Comparison of ENCODE assay signal across 17 cellular contexts in the genomic region with DNA sequence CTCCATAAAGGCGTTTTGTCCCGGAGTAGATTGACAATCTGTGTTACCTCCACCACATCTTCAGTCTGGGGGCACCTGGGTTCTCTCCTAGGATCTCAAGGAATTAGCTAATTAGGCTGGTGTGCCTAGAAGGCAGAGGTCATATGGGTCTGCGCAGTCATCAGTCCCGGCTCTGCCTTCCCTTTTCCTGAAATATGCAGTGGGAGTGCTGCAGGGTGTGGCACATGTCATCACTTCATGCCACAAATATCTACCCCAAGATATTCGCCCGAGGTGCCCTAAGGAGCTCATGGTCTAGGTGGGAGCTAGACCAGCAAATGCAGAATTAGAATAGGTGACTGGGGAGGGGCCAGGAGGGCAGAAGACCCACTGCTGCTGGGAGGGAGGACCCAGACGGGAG. TPM values are rescaled to one million over a fixed set of nuclear protein-coding genes. Genes with fewer than 3 reads are reported as not detected.
A peak's percentile ranks its signal among the peaks of the same experiment; 100 is the strongest.
DNase-seq lines count a peak whose midpoint lies in the region; ATAC-seq, FAIRE-seq and TF ChIP-seq lines count a peak whose summit lies in the region.
"Had no signal": no experiment of that assay in that cellular context is flagged by ENCODE, and none has a peak within 500 bp of the region (broad histone marks: within the 10 kb centered on the region; RNA-seq: fewer than 3 reads in every experiment).

No MANE protein-coding gene starts in this region.

- H3K27me3 ChIP-seq in RWPE2 (ENCODE audit: insufficient read depth, poor library complexity, severe bottlenecking), result no peaks in the 10 kb centered on the region
- H3K27me3 ChIP-seq in testis, result no peaks in the 10 kb centered on the region
- H3K27me3 ChIP-seq: BLaER1 had no signal

- H3K9me3 Mint-ChIP-seq in nephron progenitor cell, result no peaks in the 10 kb centered on the region
- H3K9me3 Mint-ChIP-seq: GM23338 had no signal

- TF ChIP-seq POLR2A in testis (IDR thresholded peaks at IDR 0.05), result no peak

- H3K4me3 Mint-ChIP-seq in nephron progenitor cell, result no peak overlapping the region
- H3K4me3 Mint-ChIP-seq: CD4-positive, CD25-positive, alpha-beta regulatory T cell; GM23338 had no signal

- H3K9me3 ChIP-seq in RWPE2 (ENCODE audit: severe bottlenecking), result no peaks in the 10 kb centered on the region
- no peaks in the 10 kb centered on the region for H3K9me3 ChIP-seq in testis

- H3K4me1 Mint-ChIP-seq in nephron progenitor cell, result peaks cover 16% of the 10 kb centered on the region
- H3K4me1 Mint-ChIP-seq: CD4-positive, CD25-positive, alpha-beta regulatory T cell; GM23338 had no signal

- no peak for FAIRE-seq in urothelium cell line (lab: Jason Lieb, UNC)
- FAIRE-seq: GM12891, HepG2, HTR-8/SVneo had no signal

- H3K4me1 ChIP-seq in RWPE2 (ENCODE audit: insufficient read depth, poor library complexity, severe bottlenecking), result no peaks in the 10 kb centered on the region
- no peaks in the 10 kb centered on the region for H3K4me1 ChIP-seq in testis

- TF ChIP-seq CTCF in RWPE2 (IDR thresholded peaks at IDR 0.05; ENCODE audit: poor library complexity, severe bottlenecking) (no peak), nephron progenitor cell (IDR thresholded peaks at IDR 0.05) (no peak), testis (IDR thresholded peaks at IDR 0.05) (no peak)

- H3K27me3 Mint-ChIP-seq in nephron progenitor cell (ENCODE audit: low read depth, poor library complexity), result peaks cover 37% of the 10 kb centered on the region

- intact Hi-C loops in testis (cut with DNase I; ENCODE audit: low total_unique reads), result no loop called here

- no peak overlapping the region for H3K4me3 ChIP-seq in RWPE2 (ENCODE audit: severe bottlenecking)
- no peak overlapping the region for H3K4me3 ChIP-seq in testis
- H3K4me3 ChIP-seq: BLaER1, GM23338 had no signal

- H3K27ac Mint-ChIP-seq in nephron progenitor cell, result peak overlapping the region; percentile 57
- H3K27ac Mint-ChIP-seq: GM23338 had no signal

- WGBS in testis, 2 donors, result 63 to 65% methylated on average over 6 to 7 of the region's 7 CpGs

- H3K27ac ChIP-seq in RWPE2 (ENCODE audit: poor library complexity, severe bottlenecking), result no peak overlapping the region
- no peak overlapping the region for H3K27ac ChIP-seq in testis
- H3K27ac ChIP-seq: 22Rv1, BLaER1 had no signal

- DNase-seq in activated CD8-positive, alpha-beta memory T cell treated with anti-CD3 and anti-CD28 coated beads for 24 hours, result peak; percentile 41
- no peak for DNase-seq in activated CD8-positive, alpha-beta memory T cell treated with anti-CD3 and anti-CD28 coated beads, Interleukin-2, amount 50 U/mL, for 48 hours
- DNase-seq in RWPE2 (ENCODE audit: low spot score) (no peak), nephron progenitor cell (no peak), urothelium cell line (ENCODE audit: low spot score) (peak; percentile 23), HK-2 (ENCODE audit: unreplicated experiment) (no peak), NCI-H2171 (lab: John Stamatoyannopoulos, UW) (no peak), testis (no peak)
- DNase-seq: AML-193; CD4-positive, CD25-positive, alpha-beta regulatory T cell; H7 had no signal

- ATAC-seq in RWPE2 (ENCODE audit: low read depth), result peak; percentile 52; the same call in 1 of the 3 replicates
- ATAC-seq: GM23338, HepG2 had no signal

- H3K36me3 Mint-ChIP-seq in nephron progenitor cell (ENCODE audit: low read depth), result no peaks in the 10 kb centered on the region
- H3K36me3 Mint-ChIP-seq: CD4-positive, CD25-positive, alpha-beta regulatory T cell had no signal

- H3K36me3 ChIP-seq in RWPE2 (ENCODE audit: low read depth), result no peaks in the 10 kb centered on the region
- no peaks in the 10 kb centered on the region for H3K36me3 ChIP-seq in testis (ENCODE audit: low read depth, missing control alignments)
- H3K36me3 ChIP-seq: BLaER1 had no signal

RNA-seq across cellular contexts. Expression of a gene that starts 42.9 kb away (rescaled TPM):
- 10 to 100 TPM; 10.9 to 12.6 TPM for total RNA-seq in testis
- polyA plus RNA-seq in testis (ENCODE audit: insufficient read depth, low read depth, low replicate concordance), result 12.8 TPM
- total RNA-seq: CD4-positive, CD25-positive, alpha-beta regulatory T cell had no signal
- polyA plus RNA-seq: CD4-positive, CD25-positive, alpha-beta regulatory T cell had no signal

Comparison
In these comparisons a context has a peak if more than half of its experiments do, and no peak if none do; other contexts are left out.
1. DNase-seq: peak in activated CD8-positive, alpha-beta memory T cell treated with anti-CD3 and anti-CD28 coated beads for 24 hours (single experiment) and urothelium cell line (single experiment); none in activated CD8-positive, alpha-beta memory T cell treated with anti-CD3 and anti-CD28 coated beads, Interleukin-2, amount 50 U/mL, for 48 hours (single experiment), RWPE2 (single experiment), nephron progenitor cell (single experiment), HK-2 (single experiment), NCI-H2171 (single experiment) and testis (single experiment).